Comparison of ENCODE assay signal across 16 cellular contexts in genomic region chr12:112839386-112839972, GRCh38. TPM values are rescaled to one million over a fixed set of nuclear protein-coding genes. Genes with fewer than 3 reads are reported as not detected.
DNase-seq lines count a peak whose midpoint lies in the region; ATAC-seq, FAIRE-seq and TF ChIP-seq lines count a peak whose summit lies in the region.
"Had no signal": no experiment of that assay in that cellular context is flagged by ENCODE, and none has a peak within 500 bp of the region (broad histone marks: within the 10 kb centered on the region; RNA-seq: fewer than 3 reads in every experiment).

No MANE protein-coding gene starts in this region.

- H3K27me3 Mint-ChIP-seq in T-cell: peaks cover 28 to 47% of the 10 kb centered on the region in 2 donors

- no peaks in the 10 kb centered on the region for H3K36me3 Mint-ChIP-seq in T-cell

- no peak for TF ChIP-seq POLR2A in H1 (IDR thresholded peaks at IDR 0.05; ENCODE audit: control extremely low read depth in 1 of 2, low read depth in 2 of 2, low read length in 2 of 2)

- no peak overlapping the region; the same call in 1 of the 2 replicates for H2BK5ac ChIP-seq in H1 (ENCODE audit: low read depth, low read length)

- H4K91ac ChIP-seq in H1 (replicated peaks; ENCODE audit: insufficient read length, low read length): no peak overlapping the region

- H3K56ac ChIP-seq in H1 (replicated peaks; ENCODE audit: insufficient read length, low read depth, low read length): no peak overlapping the region

- H2AFZ ChIP-seq in PC-9 (no peak overlapping the region), H1 (ENCODE audit: low read length) (no peak overlapping the region)

- H3K9me3 ChIP-seq in PC-9 (ENCODE audit: insufficient read depth, low read depth) (no peaks in the 10 kb centered on the region), H1 (ENCODE audit: insufficient read depth in 2 of 2, low read depth in 1 of 2, low read length in 1 of 2) (no peaks in the 10 kb centered on the region), mesodermal cell (ENCODE audit: control insufficient read depth, low read length) (no peaks in the 10 kb centered on the region), A673 (ENCODE audit: low read depth, low read length, poor library complexity, severe bottlenecking) (no peaks in the 10 kb centered on the region), SJCRH30 (replicated peaks) (no peaks in the 10 kb centered on the region)

- no peak overlapping the region for H3K4me3 Mint-ChIP-seq in T-cell
- H3K4me3 Mint-ChIP-seq: nephron had no signal

- H3K4me2 ChIP-seq in PC-9 (peak overlapping the region; percentile 24), H1 (ENCODE audit: insufficient read depth in 1 of 2, low read depth in 2 of 2, low read length in 2 of 2) (no peak overlapping the region)

- H3K18ac ChIP-seq in H1 (ENCODE audit: extremely low read depth, low read length): no peak overlapping the region

- no peak for FAIRE-seq in H1 (lab: Jason Lieb, UNC)
- FAIRE-seq: colon, GM18507 had no signal

- H3K9me2 ChIP-seq in PC-9 (ENCODE audit: insufficient read depth): no peaks in the 10 kb centered on the region; the same call in 1 of the 2 replicates

- intact Hi-C loops in PC-9 (cut with micrococcal nuclease; ENCODE audit: unreplicated experiment) (no loop called here), A673 (cut with micrococcal nuclease; ENCODE audit: unreplicated experiment) (no loop called here)

- H4K20me1 ChIP-seq in PC-9 (ENCODE audit: insufficient read depth): no peaks in the 10 kb centered on the region
- no peaks in the 10 kb centered on the region for H4K20me1 ChIP-seq in H1 (replicated peaks in 1 of 2; ENCODE audit: control insufficient read depth in 1 of 2, insufficient read depth in 2 of 2, low read length in 2 of 2)

- H2AK5ac ChIP-seq in H1 (ENCODE audit: low read depth, low read length): no peak overlapping the region

- ATAC-seq in T-cell (replicated peaks in 1 of 4): no peak

- H3K79me2 ChIP-seq in PC-9 (ENCODE audit: low read depth) (no peaks in the 10 kb centered on the region), H1 (ENCODE audit: control insufficient read depth in 1 of 2, insufficient read depth in 2 of 2, low read length in 2 of 2) (no peaks in the 10 kb centered on the region)

- H3K4ac ChIP-seq in H1 (replicated peaks; ENCODE audit: insufficient read length, low read depth, low read length): no peak overlapping the region

- H2BK20ac ChIP-seq in H1 (ENCODE audit: low read length): no peak overlapping the region

- H3K23ac ChIP-seq in H1 (ENCODE audit: insufficient read length): no peak overlapping the region

- peaks cover 15% of the 10 kb centered on the region; the same call in 1 of the 2 replicates for H3F3A ChIP-seq in PC-9 (ENCODE audit: insufficient read depth, low read depth)

- TF ChIP-seq RAD21 in H1 (IDR thresholded peaks at IDR 0.05 in 1 of 2, conservative IDR thresholded peaks at IDR 0.05 in 1 of 2; ENCODE audit: low read depth in 2 of 2, low read length in 2 of 2): no peak

- H2BK15ac ChIP-seq in H1 (ENCODE audit: low read length): no peak overlapping the region

- H3K4me1 ChIP-seq in PC-9 (replicated peaks; ENCODE audit: insufficient read depth) (peaks cover 35% of the 10 kb centered on the region), H1 (replicated peaks in 1 of 4; ENCODE audit: control insufficient read depth in 3 of 4, insufficient read depth in 4 of 4, low read length in 3 of 4) (peaks cover 2 to 11% (median 7%) of the 10 kb centered on the region in 4 experiments; a peak in 6 of 7 replicates), mesodermal cell (ENCODE audit: control insufficient read depth, insufficient read depth, low read length, poor library complexity, severe bottlenecking) (peaks cover 61% of the 10 kb centered on the region), A673 (ENCODE audit: insufficient read depth, low read length, poor library complexity, severe bottlenecking) (peaks cover 37% of the 10 kb centered on the region), SJCRH30 (no peaks in the 10 kb centered on the region)

- no peak for TF ChIP-seq CTCF in PC-9 (conservative IDR thresholded peaks at IDR 0.05)
- TF ChIP-seq CTCF in H1 (IDR thresholded peaks at IDR 0.05; ENCODE audit: control extremely low read depth in 1 of 3, insufficient read depth in 1 of 3, low read depth in 1 of 3, low read length in 3 of 3): no peak
- no peak for TF ChIP-seq CTCF in A673 (conservative IDR thresholded peaks at IDR 0.05; ENCODE audit: low read depth, low read length)

- no peak overlapping the region for H2BK120ac ChIP-seq in H1 (replicated peaks; ENCODE audit: low read depth, low read length)

- CTCF ChIA-PET in PC-9 (lab: Charles Lee) (no interaction called here), H1 (lab: Charles Lee; ENCODE audit: partially characterized antibody) (interaction anchor here (0.6 to 0.7 kb wide), 2 partner anchors 23 to 826 kb away, joined by 5 read pairs; partner anchors contain the start of gene ERP29), A673 (lab: Charles Lee) (no interaction called here), T-cell (lab: Charles Lee) (no interaction called here)

- no peaks in the 10 kb centered on the region for H3K9me3 Mint-ChIP-seq in T-cell
- H3K9me3 Mint-ChIP-seq: nephron had no signal

- no peak overlapping the region for H3K9ac ChIP-seq in H1 (replicated peaks in 1 of 4; ENCODE audit: extremely low read depth in 1 of 4, low read depth in 3 of 4, low read length in 3 of 4)

- no peak overlapping the region for H3K27ac Mint-ChIP-seq in T-cell
- H3K27ac Mint-ChIP-seq: nephron had no signal

- no peak overlapping the region for H3K14ac ChIP-seq in H1 (ENCODE audit: insufficient read length)

- DNase-seq in GM04503 (ENCODE audit: low read depth) (peak; percentile 37), PC-9 (peak; percentile 25 to 85), H1 (ENCODE audit: low read depth in 1 of 2, low spot score in 2 of 2) (no peak), A673 (ENCODE audit: low spot score) (no peak), SJCRH30 (no peak), T-cell (no peak), SK-N-DZ (ENCODE audit: low spot score) (no peak)
- DNase-seq: activated T-cell treated with anti-CD3 and anti-CD28 coated beads, Interleukin-2, amount 50 U/mL, for 48 hours; COR-L47; MV-4-11; stimulated activated CD4-positive, alpha-beta T cell treated with anti-CD3 and anti-CD28 coated beads, Interleukin-15, amount 100 ng/mL, for 24 hours had no signal

- no peaks in the 10 kb centered on the region for H3K36me3 ChIP-seq in PC-9 (ENCODE audit: low read depth)
- H3K36me3 ChIP-seq in H1 (ENCODE audit: control insufficient read depth in 2 of 4, insufficient read depth in 4 of 4, low read length in 3 of 4): no peaks in the 10 kb centered on the region
- H3K36me3 ChIP-seq in mesodermal cell (ENCODE audit: control insufficient read depth, insufficient read depth, low read length): no peaks in the 10 kb centered on the region
- no peaks in the 10 kb centered on the region for H3K36me3 ChIP-seq in A673 (ENCODE audit: insufficient read depth, low read length, poor library complexity, severe bottlenecking)
- no peaks in the 10 kb centered on the region for H3K36me3 ChIP-seq in SJCRH30

- TF ChIP-seq EP300 in H1 (IDR thresholded peaks at IDR 0.05; ENCODE audit: borderline replicate concordance in 1 of 2, low read depth in 2 of 2, low read length in 2 of 2): no peak

- no peak overlapping the region for H4K8ac ChIP-seq in H1 (ENCODE audit: extremely low read depth, insufficient read depth, low read length)

- peak overlapping the region; percentile 87 for H3K27ac ChIP-seq in PC-9
- no peak overlapping the region for H3K27ac ChIP-seq in H1 (ENCODE audit: low read depth, low read length)
- peak overlapping the region; percentile 96 for H3K27ac ChIP-seq in mesodermal cell (ENCODE audit: low read depth, low read length, severe bottlenecking)
- no peak overlapping the region for H3K27ac ChIP-seq in A673 (ENCODE audit: low read depth, low read length, poor library complexity, severe bottlenecking)
- no peak overlapping the region for H3K27ac ChIP-seq in SJCRH30

- H3K4me3 ChIP-seq in PC-9 (no peak overlapping the region), H1 (ENCODE audit: extremely low read depth in 1 of 4, insufficient read depth in 2 of 4, low read depth in 3 of 4, low read length in 4 of 4) (no peak overlapping the region), mesodermal cell (ENCODE audit: extremely low read depth, insufficient read depth, low read length, poor library complexity, severe bottlenecking) (no peak overlapping the region), A673 (ENCODE audit: low read depth, low read length, poor library complexity, severe bottlenecking) (no peak overlapping the region), SJCRH30 (no peak overlapping the region)

- POLR2A ChIA-PET in PC-9 (lab: Charles Lee; ENCODE audit: unreplicated experiment): no interaction called here
- POLR2A ChIA-PET in H1 (lab: Charles Lee; ENCODE audit: partially characterized antibody): no interaction called here
- POLR2A ChIA-PET in A673 (lab: Charles Lee; ENCODE audit: low non-redundant PET): no interaction called here
- POLR2A ChIA-PET in T-cell (lab: Charles Lee): no interaction called here

- no peak overlapping the region for H4K5ac ChIP-seq in H1 (ENCODE audit: insufficient read length, low read depth, low read length)

- H3K79me1 ChIP-seq in H1 (ENCODE audit: low read depth, low read length): no peaks in the 10 kb centered on the region

- WGBS in H1 (ENCODE audit: extremely low coverage in 1 of 2, insufficient coverage in 1 of 2, insufficient read length in 1 of 2, insufficient replicate concordance in 2 of 2, low coverage in 1 of 2, low lambda C conversion rate in 2 of 2, missing lambda C conversion rate in 1 of 2), 2 experiments: 92% methylated on average over 5 of the region's 5 CpGs; no CpG with 5 or more reads in 1 of the 2 experiments
- WGBS in mesodermal cell (ENCODE audit: insufficient coverage in 2 of 2), 2 experiments: 62 to 95% methylated on average over 4 of the region's 5 CpGs

- H2BK12ac ChIP-seq in H1 (ENCODE audit: low read depth, low read length): no peak overlapping the region

- H3K23me2 ChIP-seq in H1 (ENCODE audit: low read depth, low read length): no peaks in the 10 kb centered on the region

- no TSS peak for BruUV-seq in PC-9 (replicated peaks; lab: Mats Ljungman, UMichigan)
- BruUV-seq in A673 (replicated peaks; lab: Mats Ljungman, UMichigan): no TSS peak

- H3K27me3 ChIP-seq in PC-9 (ENCODE audit: insufficient read depth, low read depth) (no peaks in the 10 kb centered on the region), H1 (replicated peaks in 1 of 4; ENCODE audit: control insufficient read depth in 3 of 4, extremely low read depth in 1 of 4, insufficient read depth in 3 of 4, low read length in 3 of 4) (no peaks in the 10 kb centered on the region), A673 (replicated peaks; ENCODE audit: insufficient read depth, low read depth, low read length, poor library complexity) (no peaks in the 10 kb centered on the region), SJCRH30 (no peaks in the 10 kb centered on the region)

- no peaks in the 10 kb centered on the region for H3K4me1 Mint-ChIP-seq in T-cell
- H3K4me1 Mint-ChIP-seq: nephron had no signal

RNA-seq across cellular contexts. Expression of gene RPH3A, which starts 47.9 kb away (rescaled TPM):
- total RNA-seq in PC-9 (2021): not detected in 2 replicates
- total RNA-seq in H1 (2021; fragmentation: NEBNext Ultra II Directional; extraction: Animal tissue kit (Norgen Biotek cat#: 25700)): not detected in 2 replicates
- 0.02 TPM in 1 of 2 replicates, not detected in the other for polyA plus RNA-seq in H1 (2011; rRNA removed)
- polyA plus RNA-seq in H1 (2011; cell fraction: cytosol; rRNA removed): 0.06 TPM
- polyA plus RNA-seq in H1 (2011; cell fraction: nucleus; rRNA removed): 0.04 TPM
- polyA plus RNA-seq in H1 (2012, experiment 1 of 2): 0.04 to 0.16 TPM (median 0.07 TPM) in 3 of 4 replicates, not detected in the other
- not detected for polyA plus RNA-seq in H1 (2012, experiment 2 of 2)
- polyA plus RNA-seq in H1 (2013, experiment 1 of 2): 0.06 TPM
- 0.04 TPM for polyA plus RNA-seq in H1 (2013, experiment 2 of 2)
- not detected in 2 replicates for polyA minus RNA-seq in H1 (2011; rRNA and poly(A)+ RNA removed)
- polyA minus RNA-seq in H1 (2011; cell fraction: cytosol; rRNA and poly(A)+ RNA removed): not detected
- not detected for polyA minus RNA-seq in H1 (2011; cell fraction: nucleus; rRNA and poly(A)+ RNA removed)
- 0.92 TPM for polyA plus RNA-seq in mesodermal cell (2013, experiment 1 of 2)
- polyA plus RNA-seq in mesodermal cell (2013, experiment 2 of 2): 0.46 TPM
- 0.90 and 1.3 TPM in 2 replicates for total RNA-seq in A673 (2021)
- total RNA-seq in SJCRH30 (2014; rRNA removed; shearing (Covaris generic)): not detected in 2 replicates
- not detected for total RNA-seq in T-cell
- not detected in 2 replicates for polyA plus RNA-seq in SK-N-DZ (2014; cell fraction: cytosol; rRNA removed)
- polyA plus RNA-seq in SK-N-DZ (2014; cell fraction: nucleus; rRNA removed): not detected in 2 replicates
- total RNA-seq: OCI-LY7 had no signal

Comparison
In these comparisons a context has a peak if more than half of its experiments do, and no peak if none do; other contexts are left out.
1. DNase-seq: peak in GM04503 (single experiment) and PC-9 (2 of 2); none in H1 (0 of 2), A673 (single experiment), SJCRH30 (0 of 2), T-cell (0 of 34) and SK-N-DZ (single experiment).
2. H3K27ac ChIP-seq: peak in PC-9 (single experiment) and mesodermal cell (single experiment); none in H1 (single experiment), A673 (single experiment) and SJCRH30 (single experiment).